In the genomic region with DNA sequence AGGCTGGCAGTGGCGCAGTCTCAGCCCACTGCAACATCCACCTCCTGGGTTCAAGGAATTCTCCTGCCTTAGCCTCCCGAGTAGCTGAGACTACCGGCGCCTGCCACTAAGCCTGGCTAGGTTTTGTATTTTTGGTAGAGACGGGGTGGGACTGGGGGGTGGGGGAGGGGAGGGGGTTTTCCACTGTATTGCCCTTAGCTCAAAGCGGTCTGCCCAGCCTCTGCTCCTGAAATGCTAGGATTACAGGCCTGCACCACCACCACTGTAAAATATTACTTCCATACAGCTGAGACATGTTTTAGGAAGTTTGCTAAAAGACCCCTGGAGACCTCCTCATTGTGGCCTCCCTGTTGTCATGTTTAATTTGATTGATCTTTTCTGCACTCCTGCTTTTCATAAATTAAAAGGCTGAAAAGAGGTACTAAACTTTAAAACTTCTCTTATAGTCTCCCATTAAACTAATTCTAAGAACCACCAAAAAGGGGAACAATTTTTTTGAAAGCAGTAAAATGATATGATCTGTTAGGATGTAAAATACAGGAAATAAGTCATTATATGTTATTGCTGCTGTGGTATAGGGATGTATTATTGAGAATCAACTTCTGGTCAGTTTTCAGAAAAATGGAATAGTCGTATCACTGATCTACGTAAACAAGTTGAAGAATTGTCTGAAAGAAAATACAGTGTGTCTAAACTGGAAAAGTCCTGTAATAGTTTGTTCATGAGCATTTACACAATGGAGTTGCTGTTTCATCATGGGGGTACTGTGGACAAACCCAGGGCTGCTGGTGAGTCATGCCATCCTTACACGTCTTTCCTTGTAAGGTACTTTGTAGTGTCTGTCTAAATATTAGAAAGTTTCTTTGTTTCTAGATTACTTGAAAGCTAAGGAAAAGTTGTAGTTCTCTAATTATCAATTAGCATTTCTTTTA, we compare ENCODE assay signal across 8 cellular contexts.
A peak's percentile ranks its signal among the peaks of the same experiment; 100 is the strongest.
DNase-seq lines count a peak whose midpoint lies in the region; FAIRE-seq lines count a peak whose summit lies in the region.

No MANE protein-coding gene starts in this region.

- H3K9me3 Mint-ChIP-seq in activated CD4-positive, alpha-beta T cell treated with anti-CD3 and anti-CD28 coated beads, Interleukin-2, amount 10 ng/mL, durations not matched to agents 7 days and 5 days, result no peaks in the 10 kb centered on the region

- no peak for FAIRE-seq in small intestine (lab: Jason Lieb, UNC)

- no peaks in the 10 kb centered on the region for H3K27me3 ChIP-seq in small intestine (ENCODE audit: control insufficient read depth in 2 of 2, insufficient read depth in 2 of 2, low read length in 2 of 2)

- H3K4me1 Mint-ChIP-seq in activated CD4-positive, alpha-beta T cell treated with anti-CD3 and anti-CD28 coated beads, Interleukin-2, amount 10 ng/mL, durations not matched to agents 7 days and 5 days, result peaks cover 31% of the 10 kb centered on the region

- CTCF ChIA-PET in activated CD4-positive, alpha-beta T cell treated with anti-CD3 and anti-CD28 coated beads, Interleukin-2, amount 10 ng/mL, durations not matched to agents 7 days and 5 days (lab: Charles Lee), result no interaction called here

- 73 to 87% (median 81%) methylated on average over 9 of the region's 9 CpGs for WGBS in small intestine, 3 donors

- H3K4me3 ChIP-seq in small intestine (ENCODE audit: low read depth in 1 of 2, low read length in 2 of 2), result no peak overlapping the region

- no peak overlapping the region for H3K27ac Mint-ChIP-seq in activated CD4-positive, alpha-beta T cell treated with anti-CD3 and anti-CD28 coated beads, Interleukin-2, amount 10 ng/mL, durations not matched to agents 7 days and 5 days

- H3K27ac ChIP-seq in small intestine (ENCODE audit: low read depth in 1 of 2, low read length in 1 of 2), result no peak overlapping the region

- no peaks in the 10 kb centered on the region for H3K9me3 ChIP-seq in small intestine (ENCODE audit: control insufficient read depth, low read depth)

- no peaks in the 10 kb centered on the region for H3K27me3 Mint-ChIP-seq in activated CD4-positive, alpha-beta T cell treated with anti-CD3 and anti-CD28 coated beads, Interleukin-2, amount 10 ng/mL, durations not matched to agents 7 days and 5 days

- H3K36me3 Mint-ChIP-seq in activated CD4-positive, alpha-beta T cell treated with anti-CD3 and anti-CD28 coated beads, Interleukin-2, amount 10 ng/mL, durations not matched to agents 7 days and 5 days (ENCODE audit: low read depth), result no peaks in the 10 kb centered on the region

- POLR2A ChIA-PET in activated CD4-positive, alpha-beta T cell treated with anti-CD3 and anti-CD28 coated beads, Interleukin-2, amount 10 ng/mL, durations not matched to agents 7 days and 5 days (lab: Charles Lee), result interaction anchor here (0.6 kb wide), 1 partner anchor 162 kb away, joined by 4 read pairs; no protein-coding TSS in a partner anchor

- DNase-seq in activated CD4-positive, alpha-beta T cell treated with anti-CD3 and anti-CD28 coated beads for 48 hours, result peak; percentile 48
- DNase-seq in activated CD4-positive, alpha-beta T cell treated with anti-CD3 and anti-CD28 coated beads, Interleukin-2, amount 10 ng/mL, durations not matched to agents 7 days and 5 days, result no peak
- DNase-seq in SK-MEL-5 (ENCODE audit: low read depth, low spot score) (peak; percentile 97), fibroblast of peridontal ligament (ENCODE audit: extremely low read depth) (peak; percentile 77), occipital lobe (lab: John Stamatoyannopoulos, UW) (no peak), NCI-H446 treated with DMSO at 0.1 percent for 48 hours (lab: John Stamatoyannopoulos, UW) (no peak), small intestine (no peak)
- DNase-seq in stimulated activated CD8-positive, alpha-beta memory T cell treated with anti-CD3 and anti-CD28 coated beads, Interleukin-4, amount 100 ng/mL, for 48 hours, result peak; percentile 40

- in situ Hi-C loops in SK-MEL-5 (cut with HindIII; ENCODE audit: low pct_unique_long_range_greater_than_20kb, low sequenced_read_pairs), result no loop called here

- no peaks in the 10 kb centered on the region for H3K4me1 ChIP-seq in small intestine (ENCODE audit: control insufficient read depth in 2 of 2, insufficient read depth in 1 of 2, low read depth in 1 of 2, low read length in 1 of 2)

- no peaks in the 10 kb centered on the region for H3K36me3 ChIP-seq in small intestine (ENCODE audit: control insufficient read depth in 2 of 2, insufficient read depth in 2 of 2, low read length in 2 of 2)

- H3K4me3 Mint-ChIP-seq in activated CD4-positive, alpha-beta T cell treated with anti-CD3 and anti-CD28 coated beads, Interleukin-2, amount 10 ng/mL, durations not matched to agents 7 days and 5 days, result no peak overlapping the region

Comparison
In these comparisons a context has a peak if more than half of its experiments do, and no peak if none do; other contexts are left out.
1. DNase-seq: peak in activated CD4-positive, alpha-beta T cell treated with anti-CD3 and anti-CD28 coated beads for 48 hours (single experiment), SK-MEL-5 (single experiment), fibroblast of peridontal ligament (single experiment) and stimulated activated CD8-positive, alpha-beta memory T cell treated with anti-CD3 and anti-CD28 coated beads, Interleukin-4, amount 100 ng/mL, for 48 hours (single experiment); none in activated CD4-positive, alpha-beta T cell treated with anti-CD3 and anti-CD28 coated beads, Interleukin-2, amount 10 ng/mL, durations not matched to agents 7 days and 5 days (single experiment), occipital lobe (single experiment), NCI-H446 treated with DMSO at 0.1 percent for 48 hours (single experiment) and small intestine (single experiment).